In the genomic region with DNA sequence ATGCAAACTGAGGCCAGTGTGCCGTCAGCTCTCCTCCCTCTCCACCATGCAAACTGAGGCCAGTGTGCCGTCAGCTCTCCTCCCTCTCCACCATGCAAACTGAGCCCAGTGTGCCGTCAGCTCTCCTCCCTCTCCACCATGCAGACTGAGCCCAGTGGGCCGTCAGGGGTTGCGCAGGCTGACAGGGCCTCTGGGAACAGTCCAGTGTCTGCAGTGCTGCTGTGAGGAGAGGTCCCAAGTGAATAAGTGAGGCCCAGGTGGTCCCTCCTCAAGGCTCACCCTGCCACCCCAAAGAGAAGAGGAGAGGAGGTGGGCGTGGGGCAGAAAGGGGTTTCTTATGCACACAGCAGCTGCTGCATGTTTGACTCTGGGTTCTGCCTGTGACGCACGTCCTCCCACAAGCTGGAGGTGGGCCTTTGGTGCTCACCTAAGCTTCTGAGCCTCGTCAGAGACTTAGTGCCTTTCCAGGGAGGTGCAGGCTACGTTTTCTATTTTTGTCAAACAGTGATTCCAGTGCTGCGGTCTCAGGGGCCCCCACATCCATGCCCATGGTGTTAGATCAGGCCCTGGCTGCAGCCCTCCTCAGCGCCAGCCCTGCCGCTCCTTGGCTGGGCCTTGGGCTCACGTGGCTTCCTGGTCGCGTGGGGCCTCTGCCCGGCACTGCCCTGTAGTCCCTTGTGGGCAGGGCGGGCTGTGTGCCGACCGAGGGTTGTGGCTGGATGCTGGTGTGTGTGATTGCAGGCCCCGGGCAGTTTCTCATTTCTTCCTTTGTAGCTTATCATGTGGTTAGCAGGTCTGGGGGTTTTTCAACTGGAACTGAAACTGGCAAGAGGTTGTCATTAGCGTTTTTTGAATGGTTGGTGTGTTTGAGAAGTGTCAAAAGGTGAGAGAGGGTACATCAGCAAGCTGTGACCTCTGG, we compare ENCODE assay signal across 9 cellular contexts. TPM values are rescaled to one million over a fixed set of nuclear protein-coding genes. Genes with fewer than 3 reads are reported as not detected.
DNase-seq lines count a peak whose midpoint lies in the region; ATAC-seq and TF ChIP-seq lines count a peak whose summit lies in the region.
"Had no signal": no experiment of that assay in that cellular context is flagged by ENCODE, and none has a peak within 500 bp of the region (broad histone marks: within the 10 kb centered on the region; RNA-seq: fewer than 3 reads in every experiment).

No MANE protein-coding gene starts in this region.

- H3K36me3 Mint-ChIP-seq in activated B cell treated with CpG ODN at 0.5 μM for 24 hours (ENCODE audit: low read depth): peaks cover 19% of the 10 kb centered on the region

- peaks cover 12% of the 10 kb centered on the region; the same call in 1 of the 2 replicates for H3K36me3 ChIP-seq in BE2C
- H3K36me3 ChIP-seq in osteoblast (ENCODE audit: insufficient read depth, low read length): peaks cover 8% of the 10 kb centered on the region

- peak overlapping the region; percentile 69 for H3K4me3 Mint-ChIP-seq in activated B cell treated with CpG ODN at 0.5 μM for 24 hours

- TF ChIP-seq CTCF in BE2C (IDR thresholded peaks at IDR 0.05; ENCODE audit: low read depth, low read length) (no peak), activated B cell treated with CpG ODN at 0.5 μM for 24 hours (IDR thresholded peaks at IDR 0.05) (no peak), osteoblast (IDR thresholded peaks at IDR 0.05; ENCODE audit: extremely low read depth, low read depth, low read length) (no peak), coronary artery (IDR thresholded peaks at IDR 0.05) (no peak)

- peak; percentile 39 for TF ChIP-seq POLR2A in GM19099 (IDR thresholded peaks at IDR 0.05; ENCODE audit: extremely low read depth, insufficient read length, low read depth)

- no peak overlapping the region for H3K4me3 ChIP-seq in BE2C (ENCODE audit: low read depth, low read length)
- H3K4me3 ChIP-seq in osteoblast (ENCODE audit: insufficient read depth, low read length): no peak overlapping the region
- H3K4me3 ChIP-seq in coronary artery: no peak overlapping the region

- H3K79me2 ChIP-seq in osteoblast (ENCODE audit: insufficient read depth, low read length): peaks cover 51% of the 10 kb centered on the region

- intact Hi-C loops in activated B cell treated with CpG ODN at 0.5 μM for 24 hours (cut with micrococcal nuclease): loop anchor here (1.0 to 10.0 kb wide), 7 partner anchors 8 to 685 kb away; a partner anchor contains a TSS

- POLR2A ChIA-PET in activated B cell treated with CpG ODN at 0.5 μM for 24 hours (lab: Charles Lee): interaction anchor here (0.6 to 2.1 kb wide), 13 partner anchors 9 to 774 kb away, joined by 3 to 15 read pairs (median 5); a partner anchor contains a TSS

- H4K20me1 ChIP-seq in osteoblast (ENCODE audit: insufficient read depth, low read length): peaks cover 37% of the 10 kb centered on the region

- peaks cover 58% of the 10 kb centered on the region for H3K4me1 Mint-ChIP-seq in activated B cell treated with CpG ODN at 0.5 μM for 24 hours

- H3K27ac ChIP-seq in osteoblast (ENCODE audit: low read depth, low read length) (no peak overlapping the region), coronary artery (no peak overlapping the region)

- CTCF ChIA-PET in activated B cell treated with CpG ODN at 0.5 μM for 24 hours (lab: Charles Lee): interaction anchor here (1.2 kb wide), 1 partner anchor 32 kb away, joined by 3 read pairs; no protein-coding TSS in a partner anchor

- H3K27me3 ChIP-seq in BE2C (no peaks in the 10 kb centered on the region), osteoblast (ENCODE audit: insufficient read depth, low read length) (no peaks in the 10 kb centered on the region)

- ATAC-seq in HG03097 (IDR thresholded peaks at IDR 0.05; ENCODE audit: low FRiP score, unreplicated experiment) (peak; percentile 72), activated B cell treated with CpG ODN at 0.5 μM for 24 hours (ENCODE audit: low read depth) (peak; percentile 87), GM18519 (IDR thresholded peaks at IDR 0.05; ENCODE audit: low FRiP score, unreplicated experiment) (no peak)

- no peaks in the 10 kb centered on the region for H3K9me3 ChIP-seq in BE2C
- H3K9me3 ChIP-seq in osteoblast (ENCODE audit: low read depth, low read length): no peaks in the 10 kb centered on the region

- H3K4me1 ChIP-seq in BE2C (peaks cover 8% of the 10 kb centered on the region), osteoblast (ENCODE audit: insufficient read depth, low read length) (no peaks in the 10 kb centered on the region)

- H3K4me2 ChIP-seq in osteoblast (ENCODE audit: insufficient read depth, low read length): no peak overlapping the region

- H3K27me3 Mint-ChIP-seq in activated B cell treated with CpG ODN at 0.5 μM for 24 hours: no peaks in the 10 kb centered on the region

- no peak overlapping the region for H2AFZ ChIP-seq in osteoblast (ENCODE audit: low read length)

- H3K27ac Mint-ChIP-seq in activated B cell treated with CpG ODN at 0.5 μM for 24 hours: peak overlapping the region; percentile 86

- no peaks in the 10 kb centered on the region for H3K9me3 Mint-ChIP-seq in activated B cell treated with CpG ODN at 0.5 μM for 24 hours

- DNase-seq in BE2C: peak; percentile 80
- DNase-seq in activated B cell treated with CpG ODN at 0.5 μM for 24 hours: peak; percentile 78
- DNase-seq in osteoblast (ENCODE audit: insufficient read length, low spot score, missing footprints): peak; percentile 87
- no peak for DNase-seq in central memory CD4-positive, alpha-beta T cell
- DNase-seq in coronary artery (ENCODE audit: low spot score): no peak
- DNase-seq: left cardiac atrium had no signal

RNA-seq across cellular contexts. Expression of a gene that starts 7.1 kb away (rescaled TPM):
- 17.3 TPM for polyA plus RNA-seq in BE2C (2012; ENCODE audit: insufficient read depth, insufficient read length, low read depth)
- total RNA-seq in activated B cell treated with CpG ODN at 0.5 μM for 24 hours (29.1 and 35.4 TPM in 2 replicates), osteoblast (14.1 and 17.4 TPM in 2 replicates)

RNA-seq across cellular contexts. Expression of a gene that starts 42.8 kb away (rescaled TPM):
- not detected for polyA plus RNA-seq in BE2C (2012; ENCODE audit: insufficient read depth, insufficient read length, low read depth)
- total RNA-seq in activated B cell treated with CpG ODN at 0.5 μM for 24 hours (not detected in 2 replicates), osteoblast (39.4 and 41.5 TPM in 2 replicates)

Comparison
In these comparisons a context has a peak if more than half of its experiments do, and no peak if none do; other contexts are left out.
1. DNase-seq: peak in BE2C (single experiment), activated B cell treated with CpG ODN at 0.5 μM for 24 hours (single experiment) and osteoblast (single experiment); none in central memory CD4-positive, alpha-beta T cell (single experiment) and coronary artery (single experiment).
2. RNA of a gene that starts 42.8 kb away (total RNA-seq): 39.4 to 41.5 TPM in osteoblast; not detected in activated B cell treated with CpG ODN at 0.5 μM for 24 hours; every median in the first group is over 10 times any median in the second.